ENCODE assay signal across 11 cellular contexts in genomic region chr17:80826346-80826954, GRCh38.
DNase-seq lines count a peak whose midpoint lies in the region; ATAC-seq and TF ChIP-seq lines count a peak whose summit lies in the region.
"Had no signal": no experiment of that assay in that cellular context is flagged by ENCODE, and none has a peak within 500 bp of the region (broad histone marks: within the 10 kb centered on the region; RNA-seq: fewer than 3 reads in every experiment).

No MANE protein-coding gene starts in this region.

- H3K56ac ChIP-seq in IMR-90 (ENCODE audit: extremely low read depth, insufficient read depth, low read length): no peak overlapping the region

- H3K4me1 ChIP-seq in BLaER1 treated with 17β-estradiol and CSF1 and Interleukin-3, amounts not matched to agents 10 nM and 100 nM: peaks cover 23 to 27% (median 25%) of the 10 kb centered on the region in 10 experiments
- H3K4me1 ChIP-seq in IMR-90 (ENCODE audit: control insufficient read depth, insufficient read depth, low read length) (peaks cover 17% of the 10 kb centered on the region), osteoblast (ENCODE audit: insufficient read depth, low read length) (peaks cover 16% of the 10 kb centered on the region)

- H2BK120ac ChIP-seq in IMR-90 (ENCODE audit: low read depth, low read length): peak overlapping the region; percentile 72

- peak overlapping the region; percentile 83 for H2BK5ac ChIP-seq in IMR-90 (ENCODE audit: low read depth, low read length, poor library complexity, severe bottlenecking)

- ATAC-seq in IMR-90 (ENCODE audit: low read depth) (no peak), HG03432 (IDR thresholded peaks at IDR 0.05; ENCODE audit: unreplicated experiment) (no peak), GM21528 (IDR thresholded peaks at IDR 0.05; ENCODE audit: low FRiP score, unreplicated experiment) (no peak)

- H3K4me3 ChIP-seq in BLaER1 treated with 17β-estradiol and CSF1 and Interleukin-3, amounts not matched to agents 10 nM and 100 nM: no peak overlapping the region
- H3K4me3 ChIP-seq in IMR-90 (ENCODE audit: insufficient read depth, low read depth, low read length) (no peak overlapping the region), coronary artery (no peak overlapping the region), osteoblast (ENCODE audit: insufficient read depth, low read length) (no peak overlapping the region)

- dilution Hi-C loops in IMR-90 (cut with HindIII; ENCODE audit: low sequenced_read_pairs, unreplicated experiment): no loop called here

- peak overlapping the region; percentile 81 to 95 (median 88) for H3K4me2 ChIP-seq in BLaER1 treated with 17β-estradiol and CSF1 and Interleukin-3, amounts not matched to agents 10 nM and 100 nM
- H3K4me2 ChIP-seq in IMR-90 (ENCODE audit: low read depth, low read length) (no peak overlapping the region), osteoblast (ENCODE audit: insufficient read depth, low read length) (peak overlapping the region; percentile 33)

- H2BK20ac ChIP-seq in IMR-90 (ENCODE audit: low read depth, low read length): peak overlapping the region; percentile 81; the same call in 1 of the 2 replicates

- peak overlapping the region; percentile 85 for H4K91ac ChIP-seq in IMR-90 (ENCODE audit: insufficient read depth, low read depth, low read length)

- H3K9me1 ChIP-seq in IMR-90 (ENCODE audit: insufficient read depth, low read length): peaks cover 15% of the 10 kb centered on the region

- CTCF ChIA-PET in IMR-90 (lab: Yijun Ruan, JAX): interaction anchor here (1.0 kb wide), 1 partner anchor 33 kb away, joined by 3 read pairs; no protein-coding TSS in a partner anchor

- no peak for TF ChIP-seq RAD21 in IMR-90 (IDR thresholded peaks at IDR 0.05; ENCODE audit: low read length)

- in situ Hi-C loops in IMR-90 (cut with MboI; ENCODE audit: low sequenced_read_pairs): no loop called here

- WGBS in IMR-90 (ENCODE audit: extremely low coverage in 2 of 2, insufficient read length in 1 of 2), 2 experiments: 0% methylated on average over 1 of the region's 23 CpGs; no CpG with 5 or more reads in 1 of the 2 experiments

- H3K27ac ChIP-seq in BLaER1 treated with 17β-estradiol and CSF1 and Interleukin-3, amounts not matched to agents 10 nM and 100 nM: peak overlapping the region in 1 of 11 experiments; percentile 58; a peak in 1 of 22 replicates
- H3K27ac ChIP-seq in IMR-90 (ENCODE audit: insufficient read depth, low read length): peak overlapping the region; percentile 57
- peak overlapping the region; percentile 6 to 69 for H3K27ac ChIP-seq in coronary artery
- peak overlapping the region; percentile 89 for H3K27ac ChIP-seq in osteoblast (ENCODE audit: low read depth, low read length)
- H3K27ac ChIP-seq: neutrophil had no signal

- H3K79me2 ChIP-seq in osteoblast (ENCODE audit: insufficient read depth, low read length): peaks cover 5% of the 10 kb centered on the region

- H2BK15ac ChIP-seq in IMR-90 (ENCODE audit: low read depth, low read length): peak overlapping the region; percentile 64; the same call in 2 of the 3 replicates

- POLR2A ChIA-PET in IMR-90 (lab: Charles Lee; ENCODE audit: unreplicated experiment): interaction anchor here (1.0 kb wide), 1 partner anchor 37 kb away, joined by 3 read pairs; no protein-coding TSS in a partner anchor

- H2AFZ ChIP-seq in IMR-90 (replicated peaks; ENCODE audit: low read length, poor library complexity) (peak overlapping the region; percentile 65), osteoblast (ENCODE audit: low read length) (no peak overlapping the region)

- peaks cover 0 to 37% (median 19%) of the 10 kb centered on the region in 11 experiments; a peak in 14 of 22 replicates for H3K27me3 ChIP-seq in BLaER1 treated with 17β-estradiol and CSF1 and Interleukin-3, amounts not matched to agents 10 nM and 100 nM
- no peaks in the 10 kb centered on the region for H3K27me3 ChIP-seq in IMR-90 (ENCODE audit: control insufficient read depth, insufficient read depth, low read length)
- H3K27me3 ChIP-seq in osteoblast (ENCODE audit: insufficient read depth, low read length): no peaks in the 10 kb centered on the region
- H3K27me3 ChIP-seq: neutrophil had no signal

- H4K8ac ChIP-seq in IMR-90 (ENCODE audit: low read depth in 2 of 2, low read length in 2 of 2): peak overlapping the region; percentile 43 to 79

- peak overlapping the region; percentile 90 for H2AK9ac ChIP-seq in IMR-90 (replicated peaks; ENCODE audit: low read depth, low read length, poor library complexity)

- peak overlapping the region; percentile 41 for H4K5ac ChIP-seq in IMR-90 (ENCODE audit: low read depth, low read length)

- peak overlapping the region; percentile 88 for H3K4ac ChIP-seq in IMR-90 (ENCODE audit: low read depth, low read length)

- no peaks in the 10 kb centered on the region for H3K9me3 ChIP-seq in BLaER1 treated with 17β-estradiol and CSF1 and Interleukin-3, amounts not matched to agents 10 nM and 100 nM (replicated peaks in 1 of 11)
- no peaks in the 10 kb centered on the region for H3K9me3 ChIP-seq in IMR-90 (ENCODE audit: control insufficient read depth, insufficient read depth, low read length)
- no peaks in the 10 kb centered on the region for H3K9me3 ChIP-seq in osteoblast (ENCODE audit: low read depth, low read length)
- H3K9me3 ChIP-seq: neutrophil had no signal

- H2AK5ac ChIP-seq in IMR-90 (ENCODE audit: low read depth, low read length): peak overlapping the region; percentile 93

- no TSS peak for BruUV-seq in IMR-90 (replicated peaks; lab: Mats Ljungman, UMichigan)

- peak overlapping the region; percentile 26; the same call in 1 of the 2 replicates for H3K14ac ChIP-seq in IMR-90 (replicated peaks; ENCODE audit: low read depth, low read length)

- H3K36me3 ChIP-seq in BLaER1 treated with 17β-estradiol and CSF1 and Interleukin-3, amounts not matched to agents 10 nM and 100 nM: peaks cover 30 to 64% (median 47%) of the 10 kb centered on the region in 11 experiments
- H3K36me3 ChIP-seq in IMR-90 (ENCODE audit: control insufficient read depth, insufficient read depth, low read length): peaks cover 7% of the 10 kb centered on the region
- H3K36me3 ChIP-seq in osteoblast (ENCODE audit: insufficient read depth, low read length): peaks cover 26% of the 10 kb centered on the region
- H3K36me3 ChIP-seq: neutrophil had no signal

- peaks cover 14 to 41% of the 10 kb centered on the region in 2 experiments for H3K79me1 ChIP-seq in IMR-90 (ENCODE audit: low read depth in 1 of 2, low read length in 2 of 2)

- H4K20me1 ChIP-seq in BLaER1 treated with 17β-estradiol and CSF1 and Interleukin-3, amounts not matched to agents 10 nM and 100 nM: peaks cover 8 to 94% (median 60%) of the 10 kb centered on the region in 11 experiments; a peak in 20 of 22 replicates
- no peaks in the 10 kb centered on the region for H4K20me1 ChIP-seq in IMR-90 (ENCODE audit: insufficient read depth, low read length)
- H4K20me1 ChIP-seq in osteoblast (ENCODE audit: insufficient read depth, low read length): no peaks in the 10 kb centered on the region

- no peak overlapping the region for H3K23ac ChIP-seq in IMR-90 (ENCODE audit: low read depth, low read length)

- DNase-seq in IMR-90: no peak
- DNase-seq in coronary artery (ENCODE audit: low spot score): no peak
- peak; percentile 45 for DNase-seq in osteoblast (ENCODE audit: insufficient read length, low spot score, missing footprints)
- no peak for DNase-seq in superior temporal gyrus (ENCODE audit: extremely low spot score)
- DNase-seq in EL: no peak
- DNase-seq: NCI-H2171; stimulated activated naive CD4-positive, alpha-beta T cell treated with Interleukin-2 at 50 U/mL for 16 hours had no signal

- peak overlapping the region in 1 of 11 experiments; percentile 15; a peak in 2 of 22 replicates for H3K9ac ChIP-seq in BLaER1 treated with 17β-estradiol and CSF1 and Interleukin-3, amounts not matched to agents 10 nM and 100 nM
- no peak overlapping the region for H3K9ac ChIP-seq in IMR-90 (ENCODE audit: low read depth, low read length)

- peak; percentile 59; the same call in 1 of the 2 replicates for TF ChIP-seq POLR2A in IMR-90 (IDR thresholded peaks at IDR 0.05; ENCODE audit: low read depth, low read length)

- TF ChIP-seq CTCF in IMR-90 (conservative IDR thresholded peaks at IDR 0.05; ENCODE audit: low read depth, low read length) (no peak), coronary artery (IDR thresholded peaks at IDR 0.05) (no peak), osteoblast (IDR thresholded peaks at IDR 0.05; ENCODE audit: extremely low read depth, low read depth, low read length) (no peak)

- H3K18ac ChIP-seq in IMR-90 (ENCODE audit: low read depth, low read length): peak overlapping the region; percentile 6

- intact Hi-C loops in IMR-90 (cut with micrococcal nuclease): no loop called here

TF ChIP-seq in IMR-90, 13 proteins besides CTCF, POLR2A, EP300 and RAD21:
- TF ChIP-seq RFX5 (IDR thresholded peaks at IDR 0.05; ENCODE audit: low read depth, low read length): no peak
- TF ChIP-seq RCOR1 (IDR thresholded peaks at IDR 0.05; ENCODE audit: insufficient replicate concordance, low read length): no peak
- TF ChIP-seq MXI1 (IDR thresholded peaks at IDR 0.05; ENCODE audit: borderline replicate concordance, low read depth, low read length): no peak
